ENCODE assay signal across 1 cellular context in genomic region chr1:58898739-58899580, GRCh38.
TF ChIP-seq lines count a peak whose summit lies in the region.

No MANE protein-coding gene starts in this region.

TF ChIP-seq in HepG2, 621 proteins besides CTCF, POLR2A, EP300 and RAD21 (continued from another document and continues in another):
- TF ChIP-seq ARID4A (CRISPR knock-in tag; IDR thresholded peaks at IDR 0.05; ENCODE audit: borderline replicate concordance) (peak; percentile 74; the same call in 1 of the 2 replicates), SKIL (CRISPR knock-in tag; IDR thresholded peaks at IDR 0.05; ENCODE audit: borderline replicate concordance) (peak; percentile 94), ZC3H4 (CRISPR knock-in tag; IDR thresholded peaks at IDR 0.05; ENCODE audit: borderline replicate concordance) (no peak), U2AF2 (IDR thresholded peaks at IDR 0.05; ENCODE audit: low read depth, low read length) (no peak), ZNF549 (CRISPR knock-in tag; IDR thresholded peaks at IDR 0.05) (no peak), KDM5A (IDR thresholded peaks at IDR 0.05; ENCODE audit: borderline replicate concordance, low read length) (no peak), NFYC (CRISPR knock-in tag; IDR thresholded peaks at IDR 0.05) (peak; percentile 69), ZNF282 (IDR thresholded peaks at IDR 0.05; ENCODE audit: partially characterized antibody) (no peak), ZNF709 (CRISPR knock-in tag; IDR thresholded peaks at IDR 0.05) (peak; percentile 74; the same call in 1 of the 2 replicates), ZNF281 (CRISPR knock-in tag; IDR thresholded peaks at IDR 0.05; ENCODE audit: borderline replicate concordance) (peak; percentile 97), TCF7L2 (IDR thresholded peaks at IDR 0.05; ENCODE audit: low read depth, low read length) (no peak), PRDM15 (CRISPR knock-in tag; IDR thresholded peaks at IDR 0.05) (0 out of 2 replicates have a peak, but pooled peaks have one; percentile 35), ZNF253 (CRISPR knock-in tag; IDR thresholded peaks at IDR 0.05; ENCODE audit: borderline replicate concordance) (no peak), ZEB1 (IDR thresholded peaks at IDR 0.05; ENCODE audit: insufficient replicate concordance, low read depth) (no peak), AFF4 (CRISPR knock-in tag; IDR thresholded peaks at IDR 0.05) (no peak), ZNF503 (CRISPR knock-in tag; IDR thresholded peaks at IDR 0.05) (peak; percentile 82; the same call in 1 of the 2 replicates), ZNF496 (CRISPR knock-in tag; IDR thresholded peaks at IDR 0.05; ENCODE audit: insufficient replicate concordance) (no peak), ZNF264 (CRISPR knock-in tag; IDR thresholded peaks at IDR 0.05) (peak; percentile 77; the same call in 1 of the 2 replicates), TEAD2 (CRISPR knock-in tag; IDR thresholded peaks at IDR 0.05) (no peak)
- TF ChIP-seq, protein P1, sequence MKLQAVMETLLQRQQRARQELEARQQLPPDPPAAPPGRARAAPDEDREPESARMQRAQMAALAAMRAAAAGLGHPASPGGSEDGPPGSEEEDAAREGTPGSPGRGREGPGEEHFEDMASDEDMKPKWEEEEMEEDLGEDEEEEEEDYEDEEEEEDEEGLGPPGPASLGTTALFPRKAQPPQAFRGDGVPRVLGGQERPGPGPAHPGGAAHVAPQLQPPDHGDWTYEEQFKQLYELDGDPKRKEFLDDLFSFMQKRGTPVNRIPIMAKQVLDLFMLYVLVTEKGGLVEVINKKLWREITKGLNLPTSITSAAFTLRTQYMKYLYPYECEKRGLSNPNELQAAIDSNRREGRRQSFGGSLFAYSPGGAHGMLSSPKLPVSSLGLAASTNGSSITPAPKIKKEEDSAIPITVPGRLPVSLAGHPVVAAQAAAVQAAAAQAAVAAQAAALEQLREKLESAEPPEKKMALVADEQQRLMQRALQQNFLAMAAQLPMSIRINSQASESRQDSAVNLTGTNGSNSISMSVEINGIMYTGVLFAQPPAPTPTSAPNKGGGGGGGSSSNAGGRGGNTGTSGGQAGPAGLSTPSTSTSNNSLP (IDR thresholded peaks at IDR 0.05; ENCODE audit: low read depth, low read length), result peak; percentile 31; the same call in 1 of the 2 replicates
- TF ChIP-seq, protein P2, sequence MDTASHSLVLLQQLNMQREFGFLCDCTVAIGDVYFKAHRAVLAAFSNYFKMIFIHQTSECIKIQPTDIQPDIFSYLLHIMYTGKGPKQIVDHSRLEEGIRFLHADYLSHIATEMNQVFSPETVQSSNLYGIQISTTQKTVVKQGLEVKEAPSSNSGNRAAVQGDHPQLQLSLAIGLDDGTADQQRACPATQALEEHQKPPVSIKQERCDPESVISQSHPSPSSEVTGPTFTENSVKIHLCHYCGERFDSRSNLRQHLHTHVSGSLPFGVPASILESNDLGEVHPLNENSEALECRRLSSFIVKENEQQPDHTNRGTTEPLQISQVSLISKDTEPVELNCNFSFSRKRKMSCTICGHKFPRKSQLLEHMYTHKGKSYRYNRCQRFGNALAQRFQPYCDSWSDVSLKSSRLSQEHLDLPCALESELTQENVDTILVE (CRISPR knock-in tag; IDR thresholded peaks at IDR 0.05), result no peak
- TF ChIP-seq, protein P3, sequence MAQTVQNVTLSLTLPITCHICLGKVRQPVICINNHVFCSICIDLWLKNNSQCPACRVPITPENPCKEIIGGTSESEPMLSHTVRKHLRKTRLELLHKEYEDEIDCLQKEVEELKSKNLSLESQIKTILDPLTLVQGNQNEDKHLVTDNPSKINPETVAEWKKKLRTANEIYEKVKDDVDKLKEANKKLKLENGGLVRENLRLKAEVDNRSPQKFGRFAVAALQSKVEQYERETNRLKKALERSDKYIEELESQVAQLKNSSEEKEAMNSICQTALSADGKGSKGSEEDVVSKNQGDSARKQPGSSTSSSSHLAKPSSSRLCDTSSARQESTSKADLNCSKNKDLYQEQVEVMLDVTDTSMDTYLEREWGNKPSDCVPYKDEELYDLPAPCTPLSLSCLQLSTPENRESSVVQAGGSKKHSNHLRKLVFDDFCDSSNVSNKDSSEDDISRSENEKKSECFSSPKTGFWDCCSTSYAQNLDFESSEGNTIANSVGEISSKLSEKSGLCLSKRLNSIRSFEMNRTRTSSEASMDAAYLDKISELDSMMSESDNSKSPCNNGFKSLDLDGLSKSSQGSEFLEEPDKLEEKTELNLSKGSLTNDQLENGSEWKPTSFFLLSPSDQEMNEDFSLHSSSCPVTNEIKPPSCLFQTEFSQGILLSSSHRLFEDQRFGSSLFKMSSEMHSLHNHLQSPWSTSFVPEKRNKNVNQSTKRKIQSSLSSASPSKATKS (CRISPR knock-in tag; IDR thresholded peaks at IDR 0.05), result no peak
